In the genomic region with DNA sequence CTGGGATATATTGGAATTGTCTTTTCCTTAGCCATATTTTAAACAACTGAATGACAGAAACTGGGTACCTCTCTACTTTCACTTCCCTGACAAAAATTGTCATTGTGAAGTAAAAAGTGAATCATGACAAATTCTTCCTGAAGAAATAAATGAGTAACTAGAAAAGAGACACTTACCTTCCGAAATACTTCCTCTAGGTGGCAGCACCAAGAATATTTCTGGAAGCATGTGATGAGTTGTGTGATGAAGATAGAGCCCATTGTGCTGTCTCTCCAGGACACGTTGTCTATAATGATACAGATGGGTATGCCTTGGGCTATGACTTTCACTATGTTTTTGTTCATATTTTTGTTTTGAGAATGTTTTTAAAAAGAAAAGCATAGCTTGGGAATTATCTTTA, we compare ENCODE assay signal across 1 cellular context.
TF ChIP-seq lines count a peak whose summit lies in the region.

No MANE protein-coding gene starts in this region.

TF ChIP-seq in liver, 16 proteins besides CTCF, POLR2A, EP300 and RAD21 (continued from another document):
- TF ChIP-seq, protein P1, sequence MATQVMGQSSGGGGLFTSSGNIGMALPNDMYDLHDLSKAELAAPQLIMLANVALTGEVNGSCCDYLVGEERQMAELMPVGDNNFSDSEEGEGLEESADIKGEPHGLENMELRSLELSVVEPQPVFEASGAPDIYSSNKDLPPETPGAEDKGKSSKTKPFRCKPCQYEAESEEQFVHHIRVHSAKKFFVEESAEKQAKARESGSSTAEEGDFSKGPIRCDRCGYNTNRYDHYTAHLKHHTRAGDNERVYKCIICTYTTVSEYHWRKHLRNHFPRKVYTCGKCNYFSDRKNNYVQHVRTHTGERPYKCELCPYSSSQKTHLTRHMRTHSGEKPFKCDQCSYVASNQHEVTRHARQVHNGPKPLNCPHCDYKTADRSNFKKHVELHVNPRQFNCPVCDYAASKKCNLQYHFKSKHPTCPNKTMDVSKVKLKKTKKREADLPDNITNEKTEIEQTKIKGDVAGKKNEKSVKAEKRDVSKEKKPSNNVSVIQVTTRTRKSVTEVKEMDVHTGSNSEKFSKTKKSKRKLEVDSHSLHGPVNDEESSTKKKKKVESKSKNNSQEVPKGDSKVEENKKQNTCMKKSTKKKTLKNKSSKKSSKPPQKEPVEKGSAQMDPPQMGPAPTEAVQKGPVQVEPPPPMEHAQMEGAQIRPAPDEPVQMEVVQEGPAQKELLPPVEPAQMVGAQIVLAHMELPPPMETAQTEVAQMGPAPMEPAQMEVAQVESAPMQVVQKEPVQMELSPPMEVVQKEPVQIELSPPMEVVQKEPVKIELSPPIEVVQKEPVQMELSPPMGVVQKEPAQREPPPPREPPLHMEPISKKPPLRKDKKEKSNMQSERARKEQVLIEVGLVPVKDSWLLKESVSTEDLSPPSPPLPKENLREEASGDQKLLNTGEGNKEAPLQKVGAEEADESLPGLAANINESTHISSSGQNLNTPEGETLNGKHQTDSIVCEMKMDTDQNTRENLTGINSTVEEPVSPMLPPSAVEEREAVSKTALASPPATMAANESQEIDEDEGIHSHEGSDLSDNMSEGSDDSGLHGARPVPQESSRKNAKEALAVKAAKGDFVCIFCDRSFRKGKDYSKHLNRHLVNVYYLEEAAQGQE (IDR thresholded peaks at IDR 0.05): no peak
- no peak for TF ChIP-seq HNF4G (IDR thresholded peaks at IDR 0.05)
- TF ChIP-seq ATF3 (IDR thresholded peaks at IDR 0.05): no peak
- TF ChIP-seq, protein P2, sequence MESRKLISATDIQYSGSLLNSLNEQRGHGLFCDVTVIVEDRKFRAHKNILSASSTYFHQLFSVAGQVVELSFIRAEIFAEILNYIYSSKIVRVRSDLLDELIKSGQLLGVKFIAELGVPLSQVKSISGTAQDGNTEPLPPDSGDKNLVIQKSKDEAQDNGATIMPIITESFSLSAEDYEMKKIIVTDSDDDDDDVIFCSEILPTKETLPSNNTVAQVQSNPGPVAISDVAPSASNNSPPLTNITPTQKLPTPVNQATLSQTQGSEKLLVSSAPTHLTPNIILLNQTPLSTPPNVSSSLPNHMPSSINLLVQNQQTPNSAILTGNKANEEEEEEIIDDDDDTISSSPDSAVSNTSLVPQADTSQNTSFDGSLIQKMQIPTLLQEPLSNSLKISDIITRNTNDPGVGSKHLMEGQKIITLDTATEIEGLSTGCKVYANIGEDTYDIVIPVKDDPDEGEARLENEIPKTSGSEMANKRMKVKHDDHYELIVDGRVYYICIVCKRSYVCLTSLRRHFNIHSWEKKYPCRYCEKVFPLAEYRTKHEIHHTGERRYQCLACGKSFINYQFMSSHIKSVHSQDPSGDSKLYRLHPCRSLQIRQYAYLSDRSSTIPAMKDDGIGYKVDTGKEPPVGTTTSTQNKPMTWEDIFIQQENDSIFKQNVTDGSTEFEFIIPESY (IDR thresholded peaks at IDR 0.05): no peak
- no peak for TF ChIP-seq GABPA (IDR thresholded peaks at IDR 0.05 in 1 of 2, conservative IDR thresholded peaks at IDR 0.05 in 1 of 2)
